Comparison of ENCODE assay signal across 8 cellular contexts in genomic region chr6:62283828-62284411, GRCh38. TPM values are rescaled to one million over a fixed set of nuclear protein-coding genes. Genes with fewer than 3 reads are reported as not detected.
DNase-seq lines count a peak whose midpoint lies in the region; ATAC-seq and TF ChIP-seq lines count a peak whose summit lies in the region.

No MANE protein-coding gene starts in this region.

- H3K27ac Mint-ChIP-seq in T-helper 2 cell treated with Interferon-gamma antibody and Interleukin-4, amounts not matched to agents 5 μg/mL and 100 μg/mL, for 36 hours = no peak overlapping the region
- no peak overlapping the region for H3K27ac Mint-ChIP-seq in activated T-helper 17 cell treated with anti-CD3 and anti-CD28 coated beads, Interleukin-2, amount 50 U/mL, for 72 hours

- TF ChIP-seq CTCF in LNCAP (IDR thresholded peaks at IDR 0.05) (peak; percentile 65), ascending aorta (IDR thresholded peaks at IDR 0.05) (peak in 2 of 3 experiments; percentile 20 to 47), lower lobe of right lung (IDR thresholded peaks at IDR 0.05) (peak; percentile 64)

- no peak overlapping the region for H3K4me3 Mint-ChIP-seq in T-helper 2 cell treated with Interferon-gamma antibody and Interleukin-4, amounts not matched to agents 5 μg/mL and 100 μg/mL, for 36 hours
- H3K4me3 Mint-ChIP-seq in activated T-helper 17 cell treated with anti-CD3 and anti-CD28 coated beads, Interleukin-2, amount 50 U/mL, for 72 hours = no peak overlapping the region

- H3K4me1 ChIP-seq in ascending aorta = no peaks in the 10 kb centered on the region
- no peaks in the 10 kb centered on the region for H3K4me1 ChIP-seq in lower lobe of right lung

- H3K4me3 ChIP-seq in ascending aorta (no peak overlapping the region), lower lobe of right lung (peak overlapping the region; percentile 66)

- H3K9me3 Mint-ChIP-seq in T-helper 2 cell treated with Interferon-gamma antibody and Interleukin-4, amounts not matched to agents 5 μg/mL and 100 μg/mL, for 36 hours = no peaks in the 10 kb centered on the region
- H3K9me3 Mint-ChIP-seq in activated T-helper 17 cell treated with anti-CD3 and anti-CD28 coated beads, Interleukin-2, amount 50 U/mL, for 72 hours = peaks cover 4% of the 10 kb centered on the region

- peaks cover 2% of the 10 kb centered on the region for H3K4me1 Mint-ChIP-seq in T-helper 2 cell treated with Interferon-gamma antibody and Interleukin-4, amounts not matched to agents 5 μg/mL and 100 μg/mL, for 36 hours (ENCODE audit: low read depth)
- H3K4me1 Mint-ChIP-seq in activated T-helper 17 cell treated with anti-CD3 and anti-CD28 coated beads, Interleukin-2, amount 50 U/mL, for 72 hours = no peaks in the 10 kb centered on the region

- H3K9me3 ChIP-seq in ascending aorta (no peaks in the 10 kb centered on the region), lower lobe of right lung (no peaks in the 10 kb centered on the region)

- H3K36me3 Mint-ChIP-seq in T-helper 2 cell treated with Interferon-gamma antibody and Interleukin-4, amounts not matched to agents 5 μg/mL and 100 μg/mL, for 36 hours (ENCODE audit: low read depth) = no peaks in the 10 kb centered on the region
- no peaks in the 10 kb centered on the region for H3K36me3 Mint-ChIP-seq in activated T-helper 17 cell treated with anti-CD3 and anti-CD28 coated beads, Interleukin-2, amount 50 U/mL, for 72 hours (ENCODE audit: low read depth)

- H3K36me3 ChIP-seq in ascending aorta = no peaks in the 10 kb centered on the region
- H3K36me3 ChIP-seq in lower lobe of right lung = no peaks in the 10 kb centered on the region

- H3K27ac ChIP-seq in ascending aorta (no peak overlapping the region), lower lobe of right lung (no peak overlapping the region)

- intact Hi-C loops in ascending aorta (cut with DNase I) (no loop called here), lower lobe of right lung (cut with DNase I) (no loop called here)

- ATAC-seq in lower lobe of right lung (no peak), GM18520 (IDR thresholded peaks at IDR 0.05; ENCODE audit: unreplicated experiment) (no peak), GM18517 (IDR thresholded peaks at IDR 0.05; ENCODE audit: unreplicated experiment) (no peak)
- ATAC-seq in activated T-helper 17 cell treated with anti-CD3 and anti-CD28 coated beads, Interleukin-2, amount 50 U/mL, for 72 hours (replicated peaks) = no peak

- DNase-seq in DMS 273 treated with DMSO at 0.1 percent for 48 hours (lab: John Stamatoyannopoulos, UW) (peak; percentile 6), ascending aorta (ENCODE audit: low spot score in 2 of 2) (no peak), lower lobe of right lung (no peak)
- no peak for DNase-seq in T-helper 2 cell treated with Interferon-gamma antibody and Interleukin-4, amounts not matched to agents 5 μg/mL and 100 μg/mL, for 36 hours (ENCODE audit: low spot score)

- peaks cover 16% of the 10 kb centered on the region for H3K27me3 Mint-ChIP-seq in T-helper 2 cell treated with Interferon-gamma antibody and Interleukin-4, amounts not matched to agents 5 μg/mL and 100 μg/mL, for 36 hours (ENCODE audit: low read depth)
- peaks cover 5% of the 10 kb centered on the region for H3K27me3 Mint-ChIP-seq in activated T-helper 17 cell treated with anti-CD3 and anti-CD28 coated beads, Interleukin-2, amount 50 U/mL, for 72 hours

- H3K27me3 ChIP-seq in ascending aorta = no peaks in the 10 kb centered on the region
- H3K27me3 ChIP-seq in lower lobe of right lung (ENCODE audit: low read depth) = no peaks in the 10 kb centered on the region

RNA-seq across cellular contexts. Expression of gene KHDRBS2, which starts 2.1 kb away (rescaled TPM):
- total RNA-seq in ascending aorta (not detected), lower lobe of right lung (10.9 TPM)
- total RNA-seq in activated T-helper 17 cell treated with anti-CD3 and anti-CD28 coated beads, Interleukin-2, amount 50 U/mL, for 72 hours = not detected

Comparison
In these comparisons a context has a peak if more than half of its experiments do, and no peak if none do; other contexts are left out.
1. RNA of gene KHDRBS2, which starts 2.1 kb away (total RNA-seq): 10.9 TPM in lower lobe of right lung (single experiment); not detected in ascending aorta (single experiment) and not detected in activated T-helper 17 cell treated with anti-CD3 and anti-CD28 coated beads, Interleukin-2, amount 50 U/mL, for 72 hours; every median in the first group is over 10 times any median in the second.
2. Peak in every context shown above with its lines, with median percentiles within 50 percentile points of each other: CTCF ChIP-seq.